In genomic region chr1:204398197-204399125, GRCh38 we compare ENCODE assay signal across 8 cellular contexts. TPM values are rescaled to one million over a fixed set of nuclear protein-coding genes. Genes with fewer than 3 reads are reported as not detected.
DNase-seq lines count a peak whose midpoint lies in the region; ATAC-seq, FAIRE-seq and TF ChIP-seq lines count a peak whose summit lies in the region.

No MANE protein-coding gene starts in this region.

- CTCF ChIA-PET in GM10248 (lab: Yijun Ruan, JAX) = interaction anchor here (0.6 to 4.7 kb wide), 61 partner anchors 10 to 591 kb away, joined by 3 to 88 read pairs (median 4); partner anchors contain the start of genes GOLT1A, PIK3C2B and REN

- 56 to 65% (median 59%) methylated on average over 7 of the region's 7 CpGs for WGBS in small intestine, 3 donors

- H3K4me3 ChIP-seq in small intestine (ENCODE audit: low read depth in 1 of 2, low read length in 2 of 2) = no peak overlapping the region

- peaks cover 3 to 13% of the 10 kb centered on the region in 2 donors for H3K36me3 ChIP-seq in small intestine (ENCODE audit: control insufficient read depth in 2 of 2, insufficient read depth in 2 of 2, low read length in 2 of 2)

- POLR2A ChIA-PET in GM10248 (lab: Yijun Ruan, JAX) = interaction anchor here (0.6 to 1.4 kb wide), 7 partner anchors 9 to 425 kb away, joined by 3 to 7 read pairs (median 3); no protein-coding TSS in a partner anchor

- no peak for FAIRE-seq in small intestine (lab: Jason Lieb, UNC)

- peak; percentile 67 for TF ChIP-seq CTCF in GM10248 (IDR thresholded peaks at IDR 0.05; ENCODE audit: control extremely low read depth, extremely low read depth, low read depth, missing control alignments)

- H3K9me3 ChIP-seq in small intestine (ENCODE audit: control insufficient read depth, low read depth) = no peaks in the 10 kb centered on the region

- peak; percentile 64 for ATAC-seq in HG02610 (IDR thresholded peaks at IDR 0.05; ENCODE audit: unreplicated experiment)

- DNase-seq in GM10248 (ENCODE audit: extremely low spot score) = peak; percentile 82
- peak; percentile 93 for DNase-seq in NCI-H146 (lab: John Stamatoyannopoulos, UW)
- peak; percentile 85 for DNase-seq in SKM-1 treated with dmso at 0.1 percent for 144 hours (lab: John Stamatoyannopoulos, UW; ENCODE audit: unreplicated experiment)
- peak; percentile 82 for DNase-seq in astrocyte of the hippocampus (ENCODE audit: low read depth, low spot score)
- peak; percentile 39 to 58 for DNase-seq in hippocampal formation (lab: John Stamatoyannopoulos, UW)
- DNase-seq in small intestine = peak; percentile 92
- DNase-seq in occipital lobe (lab: John Stamatoyannopoulos, UW) = no peak

- no peaks in the 10 kb centered on the region for H3K4me1 ChIP-seq in small intestine (ENCODE audit: control insufficient read depth in 2 of 2, insufficient read depth in 1 of 2, low read depth in 1 of 2, low read length in 1 of 2)

- no peaks in the 10 kb centered on the region for H3K27me3 ChIP-seq in small intestine (ENCODE audit: control insufficient read depth in 2 of 2, insufficient read depth in 2 of 2, low read length in 2 of 2)

- peak overlapping the region in 1 of 2 donors; percentile 64 for H3K27ac ChIP-seq in small intestine (ENCODE audit: low read depth in 1 of 2, low read length in 1 of 2)

RNA-seq across cellular contexts. Expression of gene PPP1R15B, which starts 13.2 kb away (rescaled TPM):
- 10 to 100 TPM in 1 of 3 donors, 1 to 10 TPM in 2; 9.4 to 25.6 (median 9.7) TPM for polyA plus RNA-seq in small intestine
- 43.4 TPM for total RNA-seq in occipital lobe

RNA-seq across cellular contexts. Expression of gene PLEKHA6, which starts 38.7 kb away (rescaled TPM):
- 10 to 100 TPM; 27.4 to 39.8 (median 36.7) TPM for polyA plus RNA-seq in small intestine
- total RNA-seq in occipital lobe = 7.5 TPM
